Comparison of ENCODE assay signal across 9 cellular contexts in the genomic region with DNA sequence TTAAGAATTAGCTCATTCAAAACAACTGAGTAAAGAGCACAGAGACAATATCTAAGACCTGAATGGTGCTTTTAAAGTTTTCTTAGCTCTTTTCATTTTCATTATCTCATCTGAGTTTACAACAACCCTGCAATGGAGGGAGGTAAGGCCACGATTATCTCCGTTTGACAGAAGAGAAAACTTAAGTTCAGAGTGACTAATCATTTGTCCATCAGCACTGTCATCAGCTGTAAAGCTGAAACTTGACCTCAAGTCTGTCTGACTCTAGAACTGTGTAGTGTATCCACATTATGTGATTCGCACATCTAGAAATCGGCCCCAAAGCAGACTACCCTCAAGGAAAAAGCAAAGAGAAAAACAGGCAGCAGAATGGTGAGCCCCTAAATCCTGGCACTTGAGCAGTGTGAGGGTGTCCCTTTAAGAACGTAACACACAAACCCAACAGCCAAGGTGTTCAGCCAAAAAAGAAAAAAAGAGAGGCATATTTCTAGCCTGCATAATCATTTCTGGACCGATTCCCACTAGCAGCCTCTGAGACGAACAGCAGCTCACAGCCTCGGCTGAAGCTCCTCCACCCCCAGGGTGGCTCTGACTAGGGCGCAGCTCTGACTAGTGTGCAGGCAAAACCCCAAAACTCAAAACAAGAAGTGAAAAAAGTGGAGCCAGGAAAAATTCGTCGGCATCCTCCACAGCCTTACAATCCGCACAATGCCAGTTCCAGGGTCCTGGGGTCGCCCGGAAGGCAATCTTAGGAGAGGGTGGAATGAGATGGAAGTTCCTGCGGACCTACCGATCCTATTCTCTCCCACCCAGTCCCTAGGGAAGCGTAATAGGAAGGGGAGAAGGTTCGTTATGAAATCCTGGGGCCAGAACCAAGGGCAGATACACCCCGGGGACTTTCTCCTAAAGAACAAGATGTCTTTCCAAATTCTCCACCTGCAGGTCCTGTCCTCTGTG. TPM values are rescaled to one million over a fixed set of nuclear protein-coding genes. Genes with fewer than 3 reads are reported as not detected.
DNase-seq lines count a peak whose midpoint lies in the region; ATAC-seq and TF ChIP-seq lines count a peak whose summit lies in the region.
"Had no signal": no experiment of that assay in that cellular context is flagged by ENCODE, and none has a peak within 500 bp of the region (broad histone marks: within the 10 kb centered on the region; RNA-seq: fewer than 3 reads in every experiment).

No MANE protein-coding gene starts in this region.

- POLR2A ChIA-PET in HEK293 (lab: Yijun Ruan, JAX): no interaction called here

- no peak overlapping the region for H2AFZ ChIP-seq in mammary epithelial cell (ENCODE audit: low read depth, low read length)

- 38% methylated on average over 13 of the region's 19 CpGs for WGBS in mammary epithelial cell (ENCODE audit: low coverage, missing lambda C conversion rate)

- intact Hi-C loops in mammary epithelial cell (cut with micrococcal nuclease): no loop called here

- H3K9ac ChIP-seq in mammary epithelial cell (ENCODE audit: insufficient read depth, low read length) (no peak overlapping the region), skeletal muscle satellite cell (ENCODE audit: low read depth, low read length) (peak overlapping the region; percentile 74)

- H3K4me1 ChIP-seq in HEK293 (ENCODE audit: control insufficient read depth, insufficient read depth, low read length) (peaks cover 16% of the 10 kb centered on the region), mammary epithelial cell (ENCODE audit: insufficient read depth, low read length) (peaks cover 5% of the 10 kb centered on the region), skeletal muscle satellite cell (ENCODE audit: control insufficient read depth, insufficient read depth, low read length) (peaks cover 27% of the 10 kb centered on the region)

- peak overlapping the region; percentile 76; the same call in 1 of the 2 replicates for H3K27ac ChIP-seq in HEK293 (ENCODE audit: extremely low read depth, low read depth, low read length)
- H3K27ac ChIP-seq in mammary epithelial cell (ENCODE audit: insufficient read depth, low read depth, low read length): no peak overlapping the region
- no peak overlapping the region for H3K27ac ChIP-seq in brain microvascular endothelial cell

- H3K9me3 ChIP-seq in HEK293 (ENCODE audit: control insufficient read depth, insufficient read depth, low read depth, low read length) (no peaks in the 10 kb centered on the region), mammary epithelial cell (replicated peaks; ENCODE audit: insufficient read depth, low read length) (no peaks in the 10 kb centered on the region), skeletal muscle satellite cell (replicated peaks; ENCODE audit: low read length) (no peaks in the 10 kb centered on the region)

- peaks cover 11% of the 10 kb centered on the region for H3K27me3 ChIP-seq in mammary epithelial cell (ENCODE audit: insufficient read depth, low read length)
- no peaks in the 10 kb centered on the region for H3K27me3 ChIP-seq in skeletal muscle satellite cell (ENCODE audit: control insufficient read depth, insufficient read depth, low read length)
- H3K27me3 ChIP-seq in brain microvascular endothelial cell (replicated peaks): peaks cover 11% of the 10 kb centered on the region

- TF ChIP-seq CTCF in HEK293 (tag by site-specific recombination; IDR thresholded peaks at IDR 0.05): no peak
- no peak for TF ChIP-seq CTCF in mammary epithelial cell (conservative IDR thresholded peaks at IDR 0.05 in 1 of 2, IDR thresholded peaks at IDR 0.05 in 1 of 2; ENCODE audit: extremely low read depth in 1 of 2, insufficient read depth in 1 of 2, low read depth in 1 of 2, low read length in 2 of 2)
- no peak for TF ChIP-seq CTCF in brain microvascular endothelial cell (IDR thresholded peaks at IDR 0.05; ENCODE audit: low read depth, low read length, missing control alignments)

- H3K79me2 ChIP-seq in mammary epithelial cell (ENCODE audit: insufficient read depth, low read length): no peaks in the 10 kb centered on the region

- H3K4me2 ChIP-seq in mammary epithelial cell (ENCODE audit: insufficient read depth, low read depth, low read length) (no peak overlapping the region), skeletal muscle satellite cell (ENCODE audit: low read length) (peak overlapping the region; percentile 88)

- dilution Hi-C loops in mammary epithelial cell (cut with HindIII; ENCODE audit: low sequenced_read_pairs): no loop called here

- no TSS peak for BruUV-seq in mammary epithelial cell (replicated peaks; lab: Mats Ljungman, UMichigan)

- CTCF ChIA-PET in HEK293 (lab: Yijun Ruan, JAX) (interaction anchor here (1.3 to 2.5 kb wide), 2 partner anchors 84 to 242 kb away, joined by 4 to 10 read pairs; no protein-coding TSS in a partner anchor), mammary epithelial cell (lab: Charles Lee; ENCODE audit: low non-redundant PET) (no interaction called here)

- no peak for ATAC-seq in HG02588 (IDR thresholded peaks at IDR 0.05; ENCODE audit: unreplicated experiment)
- no peak for ATAC-seq in GM21390 (IDR thresholded peaks at IDR 0.05; ENCODE audit: unreplicated experiment)

- H3K36me3 ChIP-seq in HEK293 (ENCODE audit: control insufficient read depth in 2 of 2, insufficient read depth in 1 of 2, low read length in 2 of 2) (no peaks in the 10 kb centered on the region), mammary epithelial cell (ENCODE audit: insufficient read depth, low read length) (no peaks in the 10 kb centered on the region), skeletal muscle satellite cell (ENCODE audit: insufficient read depth, low read length) (no peaks in the 10 kb centered on the region), brain microvascular endothelial cell (replicated peaks) (no peaks in the 10 kb centered on the region)

- in situ Hi-C loops in mammary epithelial cell (cut with MboI; ENCODE audit: low sequenced_read_pairs in 2 of 2) (no loop called here), brain microvascular endothelial cell (cut with HindIII; ENCODE audit: low pct_ligation_motif_present, low sequenced_read_pairs) (no loop called here)

- H3K4me3 ChIP-seq in HEK293 (ENCODE audit: low read depth, low read length) (no peak overlapping the region), mammary epithelial cell (replicated peaks in 1 of 3; ENCODE audit: insufficient read depth in 1 of 3, low read depth in 2 of 3, low read length in 3 of 3) (no peak overlapping the region), skeletal muscle satellite cell (ENCODE audit: low read length) (peak overlapping the region; percentile 83), brain microvascular endothelial cell (ENCODE audit: low read depth, low read length) (no peak overlapping the region)

- H4K20me1 ChIP-seq in mammary epithelial cell (ENCODE audit: insufficient read depth, low read length): no peaks in the 10 kb centered on the region

- DNase-seq in mammary epithelial cell (peak; percentile 63), kidney glomerular epithelial cell (lab: John Stamatoyannopoulos, UW) (peak; percentile 29), GOT3 (lab: John Stamatoyannopoulos, UW) (no peak), brain microvascular endothelial cell (no peak)
- DNase-seq: NCI-H510A treated with DMSO at 0.1 percent for 48 hours had no signal

TF ChIP-seq in HEK293, 187 proteins besides CTCF, POLR2A, EP300 and RAD21:
- TF ChIP-seq ZNF335 (tag by site-specific recombination; conservative IDR thresholded peaks at IDR 0.05): 0 out of 2 replicates have a peak, but pooled peaks have one; percentile 40
- 0 out of 2 replicates have a peak, but pooled peaks have one; percentile 14 for TF ChIP-seq TRIM28 (IDR thresholded peaks at IDR 0.05; ENCODE audit: borderline replicate concordance, low read length)
- no peak for TF ChIP-seq ZNF423 (tag by site-specific recombination; IDR thresholded peaks at IDR 0.05)
- TF ChIP-seq PATZ1 (tag by site-specific recombination; IDR thresholded peaks at IDR 0.05): no peak
- peak; percentile 19 for TF ChIP-seq ZNF623 (tag by site-specific recombination; IDR thresholded peaks at IDR 0.05)
- TF ChIP-seq GFI1B (tag by site-specific recombination; IDR thresholded peaks at IDR 0.05): no peak

RNA-seq across cellular contexts. Expression of gene STXBP6, which starts 1.5 kb away (rescaled TPM):
- total RNA-seq in mammary epithelial cell: under 1 TPM; 0.17 to 0.35 TPM
- 0.18 TPM for polyA plus RNA-seq in mammary epithelial cell
- 7.6 TPM for polyA minus RNA-seq in mammary epithelial cell
- total RNA-seq in skeletal muscle satellite cell (2012; rRNA removed): 17.5 and 32.3 TPM in 2 replicates

Comparison
In these comparisons a context has a peak if more than half of its experiments do, and no peak if none do; other contexts are left out.
1. DNase-seq: peak in mammary epithelial cell (single experiment) and kidney glomerular epithelial cell (single experiment); none in GOT3 (single experiment) and brain microvascular endothelial cell (single experiment).